33 cellular contexts compared by ENCODE assay signal in genomic region chr14:62866376-62866775, GRCh38.
"Had no signal": no experiment of that assay in that cellular context is flagged by ENCODE, and none has a peak within 500 bp of the region (broad histone marks: within the 10 kb centered on the region; RNA-seq: fewer than 3 reads in every experiment).

No MANE protein-coding gene starts in this region.

- H3K4me3 ChIP-seq: adrenal gland, ascending aorta, breast epithelium, cardiac muscle cell had no signal

- H3K27me3 ChIP-seq: adrenal gland, ascending aorta, brain microvascular endothelial cell, breast epithelium, cardiac muscle cell had no signal

- FAIRE-seq: astrocyte, bronchial epithelial cell had no signal

- DNase-seq: activated effector memory CD4-positive, alpha-beta T cell treated with anti-CD3 and anti-CD28 coated beads, Interleukin-2, amount 50 U/mL, for 16 hours; activated effector memory CD4-positive, alpha-beta T cell treated with Interleukin-2 at 50 U/mL for 16 hours; activated gamma-delta T cell; activated gamma-delta T cell treated with Interleukin-2 at 50 U/mL for 16 hours; activated naive CD4-positive, alpha-beta T cell; activated naive CD4-positive, alpha-beta T cell treated with anti-CD3 and anti-CD28 coated beads for 36 hours; activated naive CD4-positive, alpha-beta T cell treated with anti-CD3 and anti-CD28 coated beads, Interleukin-2, amount 10 ng/mL, durations not matched to agents 7 days and 5 days; activated naive CD4-positive, alpha-beta T cell treated with anti-CD3 and anti-CD28 coated beads, Interleukin-2, amount 50 U/mL, for 16 hours; activated naive CD4-positive, alpha-beta T cell treated with Interleukin-2 at 50 U/mL for 16 hours; activated naive CD8-positive, alpha-beta T cell treated with anti-CD3 and anti-CD28 coated beads for 36 hours; activated naive CD8-positive, alpha-beta T cell treated with anti-CD3 and anti-CD28 coated beads, Interleukin-2, amount 10 ng/mL, durations not matched to agents 7 days and 5 days; activated naive CD8-positive, alpha-beta T cell treated with anti-CD3 and anti-CD28 coated beads, Interleukin-2, amount 50 U/mL, for 24 hours; activated T-cell treated with anti-CD3 and anti-CD28 coated beads, Interleukin-2, amount 50 U/mL, for 1 hour; activated T-cell treated with anti-CD3 and anti-CD28 coated beads, Interleukin-2, amount 50 U/mL, for 24 hours; activated T-cell treated with anti-CD3 and anti-CD28 coated beads, Interleukin-2, amount 50 U/mL, for 4 hours; activated T-cell treated with anti-CD3 and anti-CD28 coated beads, Interleukin-2, amount 50 U/mL, for 48 hours; activated T-cell treated with anti-CD3 and anti-CD28 coated beads, Interleukin-2, amount 50 U/mL, for 72 hours; adrenal gland; amniotic stem cell; amygdala; anterior cingulate cortex; aorta; brain microvascular endothelial cell; caudate nucleus; central memory CD4-positive, alpha-beta T cell; cerebellar nuclear complex had no signal

- H3K36me3 ChIP-seq: adrenal gland, ascending aorta, brain microvascular endothelial cell, breast epithelium, cardiac muscle cell had no signal

- ATAC-seq: activated naive CD4-positive, alpha-beta T cell treated with anti-CD3 and anti-CD28 coated beads, Interleukin-2, amount 50 U/mL, for 72 hours; activated naive CD8-positive, alpha-beta T cell treated with anti-CD3 and anti-CD28 coated beads, Interleukin-2, amount 50 U/mL, for 24 hours; activated T-cell treated with anti-CD3 and anti-CD28 coated beads, Interleukin-2, amount 50 U/mL, for 4 hours; activated T-cell treated with anti-CD3 and anti-CD28 coated beads, Interleukin-2, amount 50 U/mL, for 72 hours; activated T-helper 17 cell treated with anti-CD3 and anti-CD28 coated beads, Interleukin-2, amount 50 U/mL, for 72 hours had no signal

- H3K27ac ChIP-seq: adrenal gland, ascending aorta, brain microvascular endothelial cell, breast epithelium, cardiac muscle cell had no signal

- H3K4me1 ChIP-seq: adrenal gland, ascending aorta, breast epithelium had no signal

- H3K9me3 ChIP-seq: adrenal gland, ascending aorta had no signal
